1 cellular context compared by ENCODE assay signal in the genomic region with DNA sequence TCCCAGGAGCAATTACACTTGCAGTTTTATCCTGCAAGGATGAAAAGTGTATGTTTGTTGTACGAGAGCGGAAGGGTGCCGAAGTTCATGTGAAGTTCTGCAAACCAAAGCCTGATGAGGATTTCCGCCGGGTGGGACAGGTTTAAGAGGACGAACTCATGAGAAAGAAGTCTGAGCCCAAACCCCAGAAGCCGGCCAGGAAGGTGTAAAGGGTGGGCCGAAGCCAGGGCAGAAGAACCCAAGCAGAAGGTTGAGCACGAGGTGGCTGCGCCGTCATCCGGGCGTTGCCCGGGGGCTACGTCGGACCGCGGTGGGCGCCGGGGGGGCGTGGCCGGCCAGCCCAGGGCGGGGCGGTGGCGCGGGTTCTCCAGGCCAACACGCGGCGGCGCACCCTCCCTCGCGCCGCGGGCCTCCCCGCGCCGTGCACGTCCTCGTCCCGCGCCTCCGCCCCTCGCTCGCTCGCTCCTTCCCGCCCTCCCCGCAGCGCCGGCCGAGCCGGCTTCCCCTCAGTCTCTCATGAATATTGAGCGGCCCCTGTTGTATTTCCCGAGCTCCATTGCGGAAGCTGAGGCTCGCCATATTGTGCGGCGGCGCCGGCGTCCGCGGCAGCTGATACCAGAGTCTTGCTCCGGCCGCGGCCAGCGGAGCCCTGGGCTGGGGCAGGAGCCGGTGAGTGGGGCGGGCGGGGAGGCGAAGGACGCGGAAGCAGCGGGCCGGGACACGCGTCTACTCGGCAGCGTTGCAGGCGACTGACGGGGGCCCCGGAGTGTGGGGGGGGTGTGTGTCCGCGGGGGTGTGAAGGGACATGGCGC.
TF ChIP-seq lines count a peak whose summit lies in the region.

A gene (plus strand): TSS at position 578 of the 812 bp plus-strand sequence. CDS start 41,996 bp downstream, outside the sequence.

TF ChIP-seq in HepG2, 621 proteins besides CTCF, POLR2A, EP300 and RAD21 (continued from another document and continues in another):
- TF ChIP-seq, protein P1, sequence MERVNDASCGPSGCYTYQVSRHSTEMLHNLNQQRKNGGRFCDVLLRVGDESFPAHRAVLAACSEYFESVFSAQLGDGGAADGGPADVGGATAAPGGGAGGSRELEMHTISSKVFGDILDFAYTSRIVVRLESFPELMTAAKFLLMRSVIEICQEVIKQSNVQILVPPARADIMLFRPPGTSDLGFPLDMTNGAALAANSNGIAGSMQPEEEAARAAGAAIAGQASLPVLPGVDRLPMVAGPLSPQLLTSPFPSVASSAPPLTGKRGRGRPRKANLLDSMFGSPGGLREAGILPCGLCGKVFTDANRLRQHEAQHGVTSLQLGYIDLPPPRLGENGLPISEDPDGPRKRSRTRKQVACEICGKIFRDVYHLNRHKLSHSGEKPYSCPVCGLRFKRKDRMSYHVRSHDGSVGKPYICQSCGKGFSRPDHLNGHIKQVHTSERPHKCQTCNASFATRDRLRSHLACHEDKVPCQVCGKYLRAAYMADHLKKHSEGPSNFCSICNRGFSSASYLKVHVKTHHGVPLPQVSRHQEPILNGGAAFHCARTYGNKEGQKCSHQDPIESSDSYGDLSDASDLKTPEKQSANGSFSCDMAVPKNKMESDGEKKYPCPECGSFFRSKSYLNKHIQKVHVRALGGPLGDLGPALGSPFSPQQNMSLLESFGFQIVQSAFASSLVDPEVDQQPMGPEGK (CRISPR knock-in tag; IDR thresholded peaks at IDR 0.05) = peak; percentile 70
- TF ChIP-seq MYC (CRISPR knock-in tag; IDR thresholded peaks at IDR 0.05; ENCODE audit: borderline replicate concordance) (peak; percentile 80; the same call in 1 of the 2 replicates), ZNF235 (CRISPR knock-in tag; IDR thresholded peaks at IDR 0.05; ENCODE audit: borderline replicate concordance) (no peak), TRIM24 (CRISPR knock-in tag; IDR thresholded peaks at IDR 0.05) (no peak), MTA1 (CRISPR knock-in tag; IDR thresholded peaks at IDR 0.05; ENCODE audit: borderline replicate concordance) (no peak), KDM5A (IDR thresholded peaks at IDR 0.05; ENCODE audit: borderline replicate concordance, low read length) (no peak), TBX3 (IDR thresholded peaks at IDR 0.05; ENCODE audit: borderline replicate concordance) (no peak), U2AF2 (IDR thresholded peaks at IDR 0.05; ENCODE audit: low read depth, low read length) (no peak), NR3C1 (CRISPR knock-in tag; IDR thresholded peaks at IDR 0.05) (no peak), NRL (CRISPR knock-in tag; IDR thresholded peaks at IDR 0.05; ENCODE audit: borderline replicate concordance) (no peak), ZNF10 (CRISPR knock-in tag; IDR thresholded peaks at IDR 0.05; ENCODE audit: borderline replicate concordance, low read depth) (no peak), ZNF138 (CRISPR knock-in tag; IDR thresholded peaks at IDR 0.05; ENCODE audit: low read depth) (0 out of 2 replicates have a peak, but pooled peaks have one; percentile 74), ZSCAN9 (CRISPR knock-in tag; IDR thresholded peaks at IDR 0.05; ENCODE audit: borderline replicate concordance) (0 out of 2 replicates have a peak, but pooled peaks have one; percentile 33), SKI (IDR thresholded peaks at IDR 0.05; ENCODE audit: partially characterized antibody) (peak; percentile 28), ARNT2 (CRISPR knock-in tag; IDR thresholded peaks at IDR 0.05; ENCODE audit: low read depth) (peak; percentile 86), PCBP2 (optimal IDR thresholded peaks at IDR 0.05; ENCODE audit: low read depth, low read length, poor library complexity, severe bottlenecking) (no peak), SIN3A (IDR thresholded peaks at IDR 0.05; ENCODE audit: borderline replicate concordance, low read depth, low read length) (no peak; the same call in 1 of the 2 replicates), NFIC (IDR thresholded peaks at IDR 0.05; ENCODE audit: low read length) (no peak), KDM3A (CRISPR knock-in tag; IDR thresholded peaks at IDR 0.05; ENCODE audit: low read depth) (no peak), EHMT2 (IDR thresholded peaks at IDR 0.05; ENCODE audit: borderline replicate concordance, low read depth, low read length) (no peak), RXRB (CRISPR knock-in tag; IDR thresholded peaks at IDR 0.05; ENCODE audit: borderline replicate concordance) (peak; percentile 47), ZNF552 (CRISPR knock-in tag; IDR thresholded peaks at IDR 0.05; ENCODE audit: borderline replicate concordance) (no peak; the same call in 1 of the 2 replicates), SRY (CRISPR knock-in tag; IDR thresholded peaks at IDR 0.05) (0 out of 2 replicates have a peak, but pooled peaks have one; percentile 48), ZNF253 (CRISPR knock-in tag; IDR thresholded peaks at IDR 0.05; ENCODE audit: borderline replicate concordance) (no peak), ZNF274 (CRISPR knock-in tag; IDR thresholded peaks at IDR 0.05) (no peak), HDAC1 (CRISPR knock-in tag; IDR thresholded peaks at IDR 0.05) (no peak), ZNF768 (CRISPR knock-in tag; IDR thresholded peaks at IDR 0.05) (no peak), TBP (CRISPR knock-in tag; IDR thresholded peaks at IDR 0.05) (no peak), RBFOX2 (IDR thresholded peaks at IDR 0.05; ENCODE audit: low read depth, low read length) (peak; percentile 78), SUZ12 (IDR thresholded peaks at IDR 0.05; ENCODE audit: low read depth, low read length) (no peak), ZNF607 (CRISPR knock-in tag; IDR thresholded peaks at IDR 0.05; ENCODE audit: borderline replicate concordance) (no peak; the same call in 1 of the 2 replicates), HNRNPK (IDR thresholded peaks at IDR 0.05; ENCODE audit: low read depth, low read length, poor library complexity, severe bottlenecking) (no peak)
- TF ChIP-seq, protein P2, sequence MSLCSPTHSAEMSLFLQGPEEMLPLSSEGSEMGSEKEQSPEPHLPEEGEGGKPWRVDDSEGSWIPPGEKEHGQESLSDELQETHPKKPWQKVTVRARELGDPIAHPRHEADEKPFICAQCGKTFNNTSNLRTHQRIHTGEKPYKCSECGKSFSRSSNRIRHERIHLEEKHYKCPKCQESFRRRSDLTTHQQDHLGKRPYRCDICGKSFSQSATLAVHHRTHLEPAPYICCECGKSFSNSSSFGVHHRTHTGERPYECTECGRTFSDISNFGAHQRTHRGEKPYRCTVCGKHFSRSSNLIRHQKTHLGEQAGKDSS (CRISPR knock-in tag; IDR thresholded peaks at IDR 0.05; ENCODE audit: borderline replicate concordance, low read depth) = no peak
- TF ChIP-seq, protein P3, sequence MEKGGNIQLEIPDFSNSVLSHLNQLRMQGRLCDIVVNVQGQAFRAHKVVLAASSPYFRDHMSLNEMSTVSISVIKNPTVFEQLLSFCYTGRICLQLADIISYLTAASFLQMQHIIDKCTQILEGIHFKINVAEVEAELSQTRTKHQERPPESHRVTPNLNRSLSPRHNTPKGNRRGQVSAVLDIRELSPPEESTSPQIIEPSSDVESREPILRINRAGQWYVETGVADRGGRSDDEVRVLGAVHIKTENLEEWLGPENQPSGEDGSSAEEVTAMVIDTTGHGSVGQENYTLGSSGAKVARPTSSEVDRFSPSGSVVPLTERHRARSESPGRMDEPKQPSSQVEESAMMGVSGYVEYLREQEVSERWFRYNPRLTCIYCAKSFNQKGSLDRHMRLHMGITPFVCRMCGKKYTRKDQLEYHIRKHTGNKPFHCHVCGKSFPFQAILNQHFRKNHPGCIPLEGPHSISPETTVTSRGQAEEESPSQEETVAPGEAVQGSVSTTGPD (CRISPR knock-in tag; IDR thresholded peaks at IDR 0.05) = no peak
- TF ChIP-seq, protein P4, sequence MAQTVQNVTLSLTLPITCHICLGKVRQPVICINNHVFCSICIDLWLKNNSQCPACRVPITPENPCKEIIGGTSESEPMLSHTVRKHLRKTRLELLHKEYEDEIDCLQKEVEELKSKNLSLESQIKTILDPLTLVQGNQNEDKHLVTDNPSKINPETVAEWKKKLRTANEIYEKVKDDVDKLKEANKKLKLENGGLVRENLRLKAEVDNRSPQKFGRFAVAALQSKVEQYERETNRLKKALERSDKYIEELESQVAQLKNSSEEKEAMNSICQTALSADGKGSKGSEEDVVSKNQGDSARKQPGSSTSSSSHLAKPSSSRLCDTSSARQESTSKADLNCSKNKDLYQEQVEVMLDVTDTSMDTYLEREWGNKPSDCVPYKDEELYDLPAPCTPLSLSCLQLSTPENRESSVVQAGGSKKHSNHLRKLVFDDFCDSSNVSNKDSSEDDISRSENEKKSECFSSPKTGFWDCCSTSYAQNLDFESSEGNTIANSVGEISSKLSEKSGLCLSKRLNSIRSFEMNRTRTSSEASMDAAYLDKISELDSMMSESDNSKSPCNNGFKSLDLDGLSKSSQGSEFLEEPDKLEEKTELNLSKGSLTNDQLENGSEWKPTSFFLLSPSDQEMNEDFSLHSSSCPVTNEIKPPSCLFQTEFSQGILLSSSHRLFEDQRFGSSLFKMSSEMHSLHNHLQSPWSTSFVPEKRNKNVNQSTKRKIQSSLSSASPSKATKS (CRISPR knock-in tag; IDR thresholded peaks at IDR 0.05) = no peak
- TF ChIP-seq, protein P5, sequence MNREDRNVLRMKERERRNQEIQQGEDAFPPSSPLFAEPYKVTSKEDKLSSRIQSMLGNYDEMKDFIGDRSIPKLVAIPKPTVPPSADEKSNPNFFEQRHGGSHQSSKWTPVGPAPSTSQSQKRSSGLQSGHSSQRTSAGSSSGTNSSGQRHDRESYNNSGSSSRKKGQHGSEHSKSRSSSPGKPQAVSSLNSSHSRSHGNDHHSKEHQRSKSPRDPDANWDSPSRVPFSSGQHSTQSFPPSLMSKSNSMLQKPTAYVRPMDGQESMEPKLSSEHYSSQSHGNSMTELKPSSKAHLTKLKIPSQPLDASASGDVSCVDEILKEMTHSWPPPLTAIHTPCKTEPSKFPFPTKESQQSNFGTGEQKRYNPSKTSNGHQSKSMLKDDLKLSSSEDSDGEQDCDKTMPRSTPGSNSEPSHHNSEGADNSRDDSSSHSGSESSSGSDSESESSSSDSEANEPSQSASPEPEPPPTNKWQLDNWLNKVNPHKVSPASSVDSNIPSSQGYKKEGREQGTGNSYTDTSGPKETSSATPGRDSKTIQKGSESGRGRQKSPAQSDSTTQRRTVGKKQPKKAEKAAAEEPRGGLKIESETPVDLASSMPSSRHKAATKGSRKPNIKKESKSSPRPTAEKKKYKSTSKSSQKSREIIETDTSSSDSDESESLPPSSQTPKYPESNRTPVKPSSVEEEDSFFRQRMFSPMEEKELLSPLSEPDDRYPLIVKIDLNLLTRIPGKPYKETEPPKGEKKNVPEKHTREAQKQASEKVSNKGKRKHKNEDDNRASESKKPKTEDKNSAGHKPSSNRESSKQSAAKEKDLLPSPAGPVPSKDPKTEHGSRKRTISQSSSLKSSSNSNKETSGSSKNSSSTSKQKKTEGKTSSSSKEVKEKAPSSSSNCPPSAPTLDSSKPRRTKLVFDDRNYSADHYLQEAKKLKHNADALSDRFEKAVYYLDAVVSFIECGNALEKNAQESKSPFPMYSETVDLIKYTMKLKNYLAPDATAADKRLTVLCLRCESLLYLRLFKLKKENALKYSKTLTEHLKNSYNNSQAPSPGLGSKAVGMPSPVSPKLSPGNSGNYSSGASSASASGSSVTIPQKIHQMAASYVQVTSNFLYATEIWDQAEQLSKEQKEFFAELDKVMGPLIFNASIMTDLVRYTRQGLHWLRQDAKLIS (CRISPR knock-in tag; IDR thresholded peaks at IDR 0.05) = no peak
- TF ChIP-seq, protein P6, sequence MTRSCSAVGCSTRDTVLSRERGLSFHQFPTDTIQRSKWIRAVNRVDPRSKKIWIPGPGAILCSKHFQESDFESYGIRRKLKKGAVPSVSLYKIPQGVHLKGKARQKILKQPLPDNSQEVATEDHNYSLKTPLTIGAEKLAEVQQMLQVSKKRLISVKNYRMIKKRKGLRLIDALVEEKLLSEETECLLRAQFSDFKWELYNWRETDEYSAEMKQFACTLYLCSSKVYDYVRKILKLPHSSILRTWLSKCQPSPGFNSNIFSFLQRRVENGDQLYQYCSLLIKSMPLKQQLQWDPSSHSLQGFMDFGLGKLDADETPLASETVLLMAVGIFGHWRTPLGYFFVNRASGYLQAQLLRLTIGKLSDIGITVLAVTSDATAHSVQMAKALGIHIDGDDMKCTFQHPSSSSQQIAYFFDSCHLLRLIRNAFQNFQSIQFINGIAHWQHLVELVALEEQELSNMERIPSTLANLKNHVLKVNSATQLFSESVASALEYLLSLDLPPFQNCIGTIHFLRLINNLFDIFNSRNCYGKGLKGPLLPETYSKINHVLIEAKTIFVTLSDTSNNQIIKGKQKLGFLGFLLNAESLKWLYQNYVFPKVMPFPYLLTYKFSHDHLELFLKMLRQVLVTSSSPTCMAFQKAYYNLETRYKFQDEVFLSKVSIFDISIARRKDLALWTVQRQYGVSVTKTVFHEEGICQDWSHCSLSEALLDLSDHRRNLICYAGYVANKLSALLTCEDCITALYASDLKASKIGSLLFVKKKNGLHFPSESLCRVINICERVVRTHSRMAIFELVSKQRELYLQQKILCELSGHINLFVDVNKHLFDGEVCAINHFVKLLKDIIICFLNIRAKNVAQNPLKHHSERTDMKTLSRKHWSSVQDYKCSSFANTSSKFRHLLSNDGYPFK (CRISPR knock-in tag; IDR thresholded peaks at IDR 0.05; ENCODE audit: borderline replicate concordance) = no peak; the same call in 1 of the 2 replicates
- TF ChIP-seq, protein P7, sequence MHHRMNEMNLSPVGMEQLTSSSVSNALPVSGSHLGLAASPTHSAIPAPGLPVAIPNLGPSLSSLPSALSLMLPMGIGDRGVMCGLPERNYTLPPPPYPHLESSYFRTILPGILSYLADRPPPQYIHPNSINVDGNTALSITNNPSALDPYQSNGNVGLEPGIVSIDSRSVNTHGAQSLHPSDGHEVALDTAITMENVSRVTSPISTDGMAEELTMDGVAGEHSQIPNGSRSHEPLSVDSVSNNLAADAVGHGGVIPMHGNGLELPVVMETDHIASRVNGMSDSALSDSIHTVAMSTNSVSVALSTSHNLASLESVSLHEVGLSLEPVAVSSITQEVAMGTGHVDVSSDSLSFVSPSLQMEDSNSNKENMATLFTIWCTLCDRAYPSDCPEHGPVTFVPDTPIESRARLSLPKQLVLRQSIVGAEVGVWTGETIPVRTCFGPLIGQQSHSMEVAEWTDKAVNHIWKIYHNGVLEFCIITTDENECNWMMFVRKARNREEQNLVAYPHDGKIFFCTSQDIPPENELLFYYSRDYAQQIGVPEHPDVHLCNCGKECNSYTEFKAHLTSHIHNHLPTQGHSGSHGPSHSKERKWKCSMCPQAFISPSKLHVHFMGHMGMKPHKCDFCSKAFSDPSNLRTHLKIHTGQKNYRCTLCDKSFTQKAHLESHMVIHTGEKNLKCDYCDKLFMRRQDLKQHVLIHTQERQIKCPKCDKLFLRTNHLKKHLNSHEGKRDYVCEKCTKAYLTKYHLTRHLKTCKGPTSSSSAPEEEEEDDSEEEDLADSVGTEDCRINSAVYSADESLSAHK (CRISPR knock-in tag; IDR thresholded peaks at IDR 0.05; ENCODE audit: borderline replicate concordance) = no peak
- TF ChIP-seq, protein P8, sequence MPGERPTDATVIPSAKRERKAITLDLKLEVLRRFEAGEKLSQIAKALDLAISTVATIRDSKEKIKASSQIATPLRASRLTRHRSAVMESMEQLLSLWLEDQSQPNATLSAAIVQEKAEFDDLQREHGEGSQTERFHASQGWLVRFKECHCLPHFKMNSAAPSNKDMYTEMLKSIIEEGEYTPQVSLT (CRISPR knock-in tag; IDR thresholded peaks at IDR 0.05; ENCODE audit: borderline replicate concordance, low read depth) = no peak
